ENCODE assay signal across 11 cellular contexts in genomic region chr13:40517486-40518311, GRCh38.
DNase-seq lines count a peak whose midpoint lies in the region; ATAC-seq and TF ChIP-seq lines count a peak whose summit lies in the region.
"Had no signal": no experiment of that assay in that cellular context is flagged by ENCODE, and none has a peak within 500 bp of the region (broad histone marks: within the 10 kb centered on the region; RNA-seq: fewer than 3 reads in every experiment).

No MANE protein-coding gene starts in this region.

- H3K9ac ChIP-seq in OCI-LY1 (ENCODE audit: low read length): no peak overlapping the region
- H3K9ac ChIP-seq: BLaER1 had no signal

- TF ChIP-seq CTCF in OCI-LY1 (IDR thresholded peaks at IDR 0.05; ENCODE audit: low read length) (no peak), transverse colon (IDR thresholded peaks at IDR 0.05) (no peak)

- no peaks in the 10 kb centered on the region for H3K9me2 ChIP-seq in OCI-LY1 (ENCODE audit: low read depth, low read length)

- TF ChIP-seq EP300 in transverse colon (IDR thresholded peaks at IDR 0.05; ENCODE audit: low read depth): no peak

- H3K4me3 ChIP-seq in OCI-LY1 (ENCODE audit: low read depth, low read length, poor library complexity, severe bottlenecking) (no peak overlapping the region), transverse colon (no peak overlapping the region)
- H3K4me3 ChIP-seq: BLaER1 had no signal

- H3K9me3 ChIP-seq in OCI-LY1 (ENCODE audit: low read length) (no peaks in the 10 kb centered on the region), transverse colon (no peaks in the 10 kb centered on the region)
- H3K9me3 ChIP-seq: BLaER1 had no signal

- H3K36me3 Mint-ChIP-seq in activated naive CD4-positive, alpha-beta T cell treated with anti-CD3 and anti-CD28 coated beads, Interleukin-2, amount 10 ng/mL, durations not matched to agents 7 days and 5 days: no peaks in the 10 kb centered on the region
- H3K36me3 Mint-ChIP-seq in stimulated activated naive B cell treated with anti-CD40 and anti-IgM and Interleukin-4, amounts not matched to agents 10 μg/mL and 1 μg/mL and 100 μg/mL, for 72 hours: peaks cover 3 to 5% of the 10 kb centered on the region in 2 donors
- H3K36me3 Mint-ChIP-seq: brain had no signal

- no peaks in the 10 kb centered on the region for H3K79me2 ChIP-seq in OCI-LY1 (ENCODE audit: insufficient read depth, low read length)

- no peaks in the 10 kb centered on the region for H3K9me3 Mint-ChIP-seq in activated naive CD4-positive, alpha-beta T cell treated with anti-CD3 and anti-CD28 coated beads, Interleukin-2, amount 10 ng/mL, durations not matched to agents 7 days and 5 days
- peaks cover 0 to 3% of the 10 kb centered on the region in 2 donors for H3K9me3 Mint-ChIP-seq in stimulated activated naive B cell treated with anti-CD40 and anti-IgM and Interleukin-4, amounts not matched to agents 10 μg/mL and 1 μg/mL and 100 μg/mL, for 72 hours
- H3K9me3 Mint-ChIP-seq: brain had no signal

- H3K36me3 ChIP-seq in OCI-LY1 (ENCODE audit: insufficient read depth, low read length): no peaks in the 10 kb centered on the region
- no peaks in the 10 kb centered on the region for H3K36me3 ChIP-seq in transverse colon
- H3K36me3 ChIP-seq: BLaER1 had no signal

- CTCF ChIA-PET in activated naive CD4-positive, alpha-beta T cell treated with anti-CD3 and anti-CD28 coated beads, Interleukin-2, amount 10 ng/mL, durations not matched to agents 7 days and 5 days (lab: Charles Lee): interaction anchor here (0.7 to 1.4 kb wide), 4 partner anchors 9 to 109 kb away, joined by 3 to 4 read pairs (median 3); no protein-coding TSS in a partner anchor

- H3K4me1 ChIP-seq in OCI-LY1 (ENCODE audit: insufficient read depth, low read length, severe bottlenecking) (peaks cover 35% of the 10 kb centered on the region), transverse colon (no peaks in the 10 kb centered on the region)

- H3K4me3 Mint-ChIP-seq in activated naive CD4-positive, alpha-beta T cell treated with anti-CD3 and anti-CD28 coated beads, Interleukin-2, amount 10 ng/mL, durations not matched to agents 7 days and 5 days: no peak overlapping the region
- peak overlapping the region; percentile 8 to 45 for H3K4me3 Mint-ChIP-seq in stimulated activated naive B cell treated with anti-CD40 and anti-IgM and Interleukin-4, amounts not matched to agents 10 μg/mL and 1 μg/mL and 100 μg/mL, for 72 hours
- H3K4me3 Mint-ChIP-seq: brain had no signal

- peak; percentile 81 for ATAC-seq in HG02623 (IDR thresholded peaks at IDR 0.05; ENCODE audit: unreplicated experiment)
- peak; percentile 84 to 91 for ATAC-seq in stimulated activated naive B cell treated with anti-CD40 and anti-IgM and Interleukin-4, amounts not matched to agents 10 μg/mL and 1 μg/mL and 100 μg/mL, for 72 hours (replicated peaks)

- intact Hi-C loops in transverse colon (cut with DNase I; ENCODE audit: low total_unique reads): no loop called here

- no peaks in the 10 kb centered on the region for H3K27me3 Mint-ChIP-seq in activated naive CD4-positive, alpha-beta T cell treated with anti-CD3 and anti-CD28 coated beads, Interleukin-2, amount 10 ng/mL, durations not matched to agents 7 days and 5 days
- H3K27me3 Mint-ChIP-seq in stimulated activated naive B cell treated with anti-CD40 and anti-IgM and Interleukin-4, amounts not matched to agents 10 μg/mL and 1 μg/mL and 100 μg/mL, for 72 hours: no peaks in the 10 kb centered on the region
- H3K27me3 Mint-ChIP-seq: brain had no signal

- no peak for TF ChIP-seq POLR2A in transverse colon (IDR thresholded peaks at IDR 0.05)

- H3K27ac ChIP-seq in OCI-LY1 (ENCODE audit: low read depth, low read length, poor library complexity, severe bottlenecking) (no peak overlapping the region), transverse colon (no peak overlapping the region)
- H3K27ac ChIP-seq: BLaER1 had no signal

- H3K27ac Mint-ChIP-seq in activated naive CD4-positive, alpha-beta T cell treated with anti-CD3 and anti-CD28 coated beads, Interleukin-2, amount 10 ng/mL, durations not matched to agents 7 days and 5 days: no peak overlapping the region
- H3K27ac Mint-ChIP-seq in stimulated activated naive B cell treated with anti-CD40 and anti-IgM and Interleukin-4, amounts not matched to agents 10 μg/mL and 1 μg/mL and 100 μg/mL, for 72 hours: peak overlapping the region; percentile 76
- H3K27ac Mint-ChIP-seq: brain had no signal

- H3K4me1 Mint-ChIP-seq in activated naive CD4-positive, alpha-beta T cell treated with anti-CD3 and anti-CD28 coated beads, Interleukin-2, amount 10 ng/mL, durations not matched to agents 7 days and 5 days: peaks cover 33% of the 10 kb centered on the region
- peaks cover 35 to 56% of the 10 kb centered on the region in 2 donors for H3K4me1 Mint-ChIP-seq in stimulated activated naive B cell treated with anti-CD40 and anti-IgM and Interleukin-4, amounts not matched to agents 10 μg/mL and 1 μg/mL and 100 μg/mL, for 72 hours
- H3K4me1 Mint-ChIP-seq: brain had no signal

- peak overlapping the region; percentile 23; the same call in 1 of the 2 replicates for H3K4me2 ChIP-seq in OCI-LY1 (ENCODE audit: low read length)
- H3K4me2 ChIP-seq: BLaER1 had no signal

- H2AFZ ChIP-seq in OCI-LY1 (ENCODE audit: low read length): no peak overlapping the region

- H4K20me1 ChIP-seq in OCI-LY1 (ENCODE audit: insufficient read depth, low read length): no peaks in the 10 kb centered on the region
- H4K20me1 ChIP-seq: BLaER1 had no signal

- peak; percentile 30 for DNase-seq in activated naive CD4-positive, alpha-beta T cell treated with Interleukin-2 at 50 U/mL for 16 hours
- DNase-seq in activated naive CD4-positive, alpha-beta T cell treated with anti-CD3 and anti-CD28 coated beads, Interleukin-2, amount 10 ng/mL, durations not matched to agents 7 days and 5 days: no peak
- no peak for DNase-seq in stimulated activated naive B cell treated with anti-CD40 and anti-IgM and Interleukin-4, amounts not matched to agents 10 μg/mL and 1 μg/mL and 100 μg/mL, for 72 hours
- no peak for DNase-seq in SHP77 treated with DMSO at 0.1 percent for 48 hours (lab: John Stamatoyannopoulos, UW)
- no peak for DNase-seq in transverse colon
- DNase-seq in NCI-H446 (lab: John Stamatoyannopoulos, UW): no peak
- DNase-seq: Right ventricle myocardium superior had no signal

- no peaks in the 10 kb centered on the region for H3F3A ChIP-seq in OCI-LY1 (ENCODE audit: insufficient read depth, low read length)

- no peaks in the 10 kb centered on the region for H3K27me3 ChIP-seq in OCI-LY1 (ENCODE audit: insufficient read depth, low read length)
- no peaks in the 10 kb centered on the region for H3K27me3 ChIP-seq in transverse colon
- H3K27me3 ChIP-seq: BLaER1 had no signal

- WGBS in transverse colon (ENCODE audit: low coverage in 1 of 2), 2 donors: 74 to 79% methylated on average over 5 to 6 of the region's 6 CpGs

- in situ Hi-C loops in transverse colon (cut with MboI; ENCODE audit: low pct_ligation_motif_present in 1 of 4, low pct_unique_long_range_greater_than_20kb in 1 of 4, low sequenced_read_pairs in 3 of 4): no loop called here
